23 cellular contexts compared by ENCODE assay signal in the genomic region with DNA sequence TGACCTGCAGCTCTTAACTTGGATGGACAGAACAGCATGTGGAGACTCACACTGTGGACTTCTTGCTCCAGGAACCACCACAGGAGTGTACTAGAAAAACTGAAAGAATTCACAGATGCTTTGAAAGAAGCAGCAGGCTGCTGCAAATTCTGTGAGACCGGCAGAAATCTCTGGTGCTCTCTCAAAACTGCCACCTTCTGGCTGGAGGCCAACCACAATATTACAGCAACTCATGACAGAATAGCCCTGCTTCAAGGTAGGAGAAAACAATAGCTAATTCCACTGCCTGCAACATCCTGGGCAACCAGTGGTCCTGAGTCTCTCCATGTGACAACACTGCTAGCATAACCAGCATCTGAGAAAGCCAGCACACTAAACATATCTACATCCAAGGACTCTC. TPM values are rescaled to one million over a fixed set of nuclear protein-coding genes. Genes with fewer than 3 reads are reported as not detected.
DNase-seq lines count a peak whose midpoint lies in the region; ATAC-seq, FAIRE-seq and TF ChIP-seq lines count a peak whose summit lies in the region.
"Had no signal": no experiment of that assay in that cellular context is flagged by ENCODE, and none has a peak within 500 bp of the region (broad histone marks: within the 10 kb centered on the region; RNA-seq: fewer than 3 reads in every experiment).

No MANE protein-coding gene starts in this region.

- H3K27ac ChIP-seq in Karpas-422 (ENCODE audit: low read length): no peak overlapping the region
- H3K27ac ChIP-seq: RWPE1, uterus had no signal

- H3K9me2 ChIP-seq in Karpas-422 (replicated peaks; ENCODE audit: insufficient read depth, low read length): no peaks in the 10 kb centered on the region

- H3K9ac ChIP-seq in Karpas-422 (ENCODE audit: low read length): no peak overlapping the region

- no peak for ATAC-seq in GM19452 (IDR thresholded peaks at IDR 0.05; ENCODE audit: unreplicated experiment)
- ATAC-seq: activated CD8-positive, alpha-beta T cell treated with anti-CD3 and anti-CD28 coated beads for 36 hours; activated naive CD8-positive, alpha-beta T cell treated with anti-CD3 and anti-CD28 coated beads, Interleukin-2, amount 50 U/mL, for 24 hours; GM12878; K562; mucosa of descending colon had no signal

- no peak overlapping the region for H2AFZ ChIP-seq in Karpas-422 (ENCODE audit: low read length)

- no peaks in the 10 kb centered on the region for H3K9me3 ChIP-seq in Karpas-422 (ENCODE audit: low read length)
- H3K9me3 ChIP-seq: mucosa of descending colon, uterus had no signal

- DNase-seq in EL (peak; percentile 25), Karpas-422 (peak; percentile 56), choroid plexus epithelial cell (ENCODE audit: low read depth) (peak; percentile 43), kidney tubule cell (ENCODE audit: low spot score) (peak; percentile 33), frontal cortex (ENCODE audit: low spot score in 2 of 2) (no peak)
- no peak for DNase-seq in activated CD4-positive, CD25-positive, alpha-beta regulatory T cell treated with anti-CD3 and anti-CD28 coated beads, Interleukin-2, amount 50 U/mL, for 72 hours
- DNase-seq: activated CD4-positive, CD25-positive, alpha-beta regulatory T cell; activated CD8-positive, alpha-beta T cell treated with anti-CD3 and anti-CD28 coated beads for 36 hours; activated effector memory CD4-positive, alpha-beta T cell treated with anti-CD3 and anti-CD28 coated beads, Interleukin-2, amount 50 U/mL, for 16 hours; activated naive CD8-positive, alpha-beta T cell treated with anti-CD3 and anti-CD28 coated beads, Interleukin-2, amount 50 U/mL, for 24 hours; activated T-cell treated with anti-CD3 and anti-CD28 coated beads for 4 hours; cortex of kidney; NCI-H2171 treated with DMSO at 0.1 percent for 48 hours; NCI-H526; nephron progenitor cell; uterus had no signal

- H3K79me2 ChIP-seq in Karpas-422 (ENCODE audit: low read length): no peaks in the 10 kb centered on the region

- no peak for FAIRE-seq in frontal cortex (lab: Jason Lieb, UNC)
- FAIRE-seq: bronchial epithelial cell, endometrium, GM12878, K562 had no signal

- H4K20me1 ChIP-seq in Karpas-422 (ENCODE audit: insufficient read depth, low read depth, low read length): peaks cover 31% of the 10 kb centered on the region

- no peak overlapping the region for H3K4me3 ChIP-seq in Karpas-422 (ENCODE audit: low read length)
- H3K4me3 ChIP-seq in choroid plexus epithelial cell (ENCODE audit: low read depth, low read length): no peak overlapping the region
- H3K4me3 ChIP-seq: GM12878, K562, mucosa of descending colon, uterus had no signal

- no peaks in the 10 kb centered on the region for H3K36me3 ChIP-seq in Karpas-422 (ENCODE audit: insufficient read depth, low read length)
- H3K36me3 ChIP-seq: uterus had no signal

- H3K4me1 ChIP-seq in Karpas-422 (ENCODE audit: low read length): no peaks in the 10 kb centered on the region
- H3K4me1 ChIP-seq: uterus had no signal

- no peak overlapping the region for H3K4me2 ChIP-seq in Karpas-422 (ENCODE audit: low read depth, low read length, poor library complexity, severe bottlenecking)

- TF ChIP-seq CTCF in choroid plexus epithelial cell (conservative IDR thresholded peaks at IDR 0.05; ENCODE audit: low read depth, low read length): no peak

- H3K27me3 ChIP-seq in Karpas-422 (ENCODE audit: low read length): no peaks in the 10 kb centered on the region
- H3K27me3 ChIP-seq: uterus had no signal

RNA-seq across cellular contexts. Expression of a gene that starts 26.9 kb away (rescaled TPM):
- total RNA-seq in Karpas-422 (2014; rRNA removed; shearing (Covaris generic); ENCODE audit: low replicate concordance): 8.5 and 12.8 TPM in 2 replicates
- total RNA-seq in frontal cortex: 59.9 TPM

RNA-seq across cellular contexts. Expression of a gene that starts 58.7 kb away (rescaled TPM):
- 36.9 and 48.1 TPM in 2 replicates for total RNA-seq in Karpas-422 (2014; rRNA removed; shearing (Covaris generic); ENCODE audit: low replicate concordance)
- total RNA-seq in frontal cortex: 22.8 TPM

Comparison
In these comparisons a context has a peak if more than half of its experiments do, and no peak if none do; other contexts are left out.
1. DNase-seq: peak in EL (single experiment), Karpas-422 (single experiment), choroid plexus epithelial cell (single experiment) and kidney tubule cell (single experiment); none in frontal cortex (0 of 2) and activated CD4-positive, CD25-positive, alpha-beta regulatory T cell treated with anti-CD3 and anti-CD28 coated beads, Interleukin-2, amount 50 U/mL, for 72 hours (single experiment).